8 cellular contexts compared by ENCODE assay signal in the genomic region with DNA sequence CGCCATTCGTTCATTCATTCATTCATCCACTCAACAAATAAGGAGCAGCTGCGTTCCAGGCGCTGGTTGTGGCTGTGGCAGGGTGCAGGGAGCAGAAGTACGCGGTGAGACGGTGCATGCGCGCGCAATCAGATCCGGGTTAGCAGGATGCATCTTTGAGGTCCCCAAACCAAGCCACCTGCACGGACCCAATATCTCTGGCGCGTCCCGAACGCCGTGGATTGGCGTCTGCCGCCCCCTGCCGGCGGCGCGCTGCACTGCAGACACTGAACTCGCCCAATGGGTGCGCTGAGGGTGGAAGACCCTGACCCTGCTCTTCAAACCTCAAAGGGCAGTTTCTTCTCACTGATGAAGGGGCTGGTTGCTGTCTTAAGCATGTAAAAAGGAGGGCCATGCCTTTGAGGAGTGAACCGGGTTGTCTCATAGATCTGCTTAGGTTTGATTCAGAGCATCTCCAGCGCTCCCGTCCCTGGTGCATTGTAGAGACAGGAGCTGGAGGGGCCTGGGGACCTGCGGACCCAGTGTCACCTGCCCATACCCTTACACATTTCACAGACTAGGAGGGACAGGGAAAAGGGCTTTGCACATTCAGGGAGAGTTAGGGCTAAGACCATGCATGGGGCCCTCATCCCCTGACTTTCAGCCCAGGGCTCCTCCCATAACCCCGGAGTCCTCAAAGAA.
DNase-seq lines count a peak whose midpoint lies in the region; ATAC-seq and TF ChIP-seq lines count a peak whose summit lies in the region.

No MANE protein-coding gene starts in this region.

- no peaks in the 10 kb centered on the region for H3K36me3 ChIP-seq in BJ (ENCODE audit: control insufficient read depth, insufficient read depth, low read length)

- CTCF ChIA-PET in BJ (lab: Yijun Ruan, JAX) = interaction anchor here (0.7 to 5.6 kb wide), 27 partner anchors 9 to 594 kb away, joined by 3 to 74 read pairs (median 4); a partner anchor contains a TSS

- ATAC-seq in GM19324 (IDR thresholded peaks at IDR 0.05; ENCODE audit: low FRiP score, unreplicated experiment) = peak; percentile 74
- peak; percentile 75 to 81 for ATAC-seq in activated CD4-positive, CD25-positive, alpha-beta regulatory T cell treated with anti-CD3 and anti-CD28 coated beads, Interleukin-2, amount 50 U/mL, for 24 hours
- no peak for ATAC-seq in HG03469 (IDR thresholded peaks at IDR 0.05; ENCODE audit: unreplicated experiment)

- peaks cover 5% of the 10 kb centered on the region for H3K27me3 ChIP-seq in BJ (ENCODE audit: control insufficient read depth, insufficient read depth, low read length)

- no peak overlapping the region for H3K27ac ChIP-seq in caudate nucleus (ENCODE audit: low read depth, low read length)

- DNase-seq in BJ (ENCODE audit: low read depth) (no peak), LoVo (ENCODE audit: low spot score) (peak; percentile 46), caudate nucleus (lab: John Stamatoyannopoulos, UW) (peak in 35 of 61 donors; percentile 5 to 56 (median 23)), left kidney (ENCODE audit: low read depth, low spot score) (peak; percentile 67)
- DNase-seq in stimulated activated CD4-positive, alpha-beta T cell treated with anti-CD3 and anti-CD28 coated beads, Interleukin-4, amount 100 ng/mL, for 24 hours = peak; percentile 77

- peak; percentile 99 for TF ChIP-seq CTCF in BJ (IDR thresholded peaks at IDR 0.05; ENCODE audit: insufficient read depth, low read depth, low read length)

- POLR2A ChIA-PET in BJ (lab: Charles Lee) = no interaction called here

- no peak overlapping the region for H3K4me3 ChIP-seq in BJ (ENCODE audit: low read depth, low read length)
